ENCODE assay signal across 14 cellular contexts in the genomic region with DNA sequence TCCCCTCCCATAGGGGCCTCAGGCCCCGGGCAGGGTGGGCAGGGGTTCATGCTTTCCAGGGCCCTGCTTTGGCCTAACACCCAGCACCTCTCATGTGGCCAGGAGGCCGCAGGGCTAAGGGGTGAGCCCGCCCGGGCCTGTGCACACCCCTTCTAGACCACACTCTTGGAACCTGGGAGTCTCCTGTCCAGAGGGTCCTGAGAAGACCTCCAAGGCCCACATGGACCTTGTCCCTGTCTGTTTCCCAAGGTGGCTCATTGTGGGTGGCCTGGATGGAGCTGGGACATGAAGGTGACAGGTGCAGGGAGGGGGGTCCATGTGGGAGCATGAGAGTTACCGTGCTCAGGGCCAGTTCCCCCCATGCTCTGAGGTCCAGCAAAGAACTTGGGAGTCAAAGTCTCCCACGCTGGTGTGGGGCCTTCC. TPM values are rescaled to one million over a fixed set of nuclear protein-coding genes. Genes with fewer than 3 reads are reported as not detected.
DNase-seq lines count a peak whose midpoint lies in the region; ATAC-seq and TF ChIP-seq lines count a peak whose summit lies in the region.
"Had no signal": no experiment of that assay in that cellular context is flagged by ENCODE, and none has a peak within 500 bp of the region (broad histone marks: within the 10 kb centered on the region; RNA-seq: fewer than 3 reads in every experiment).

No MANE protein-coding gene starts in this region.

- ATAC-seq in Right ventricle myocardium inferior (peak; percentile 29), left ventricle myocardium superior (no peak), natural killer cell (no peak), GM19324 (IDR thresholded peaks at IDR 0.05; ENCODE audit: low FRiP score, unreplicated experiment) (no peak)
- ATAC-seq in activated T-helper 17 cell treated with anti-CD3 and anti-CD28 coated beads, Interleukin-2, amount 50 U/mL, for 72 hours (replicated peaks), result no peak
- ATAC-seq: CD8-positive, alpha-beta T cell had no signal

- no peak overlapping the region for H3K4me3 Mint-ChIP-seq in natural killer cell
- H3K4me3 Mint-ChIP-seq in activated T-helper 17 cell treated with anti-CD3 and anti-CD28 coated beads, Interleukin-2, amount 50 U/mL, for 72 hours, result no peak overlapping the region
- H3K4me3 Mint-ChIP-seq in activated CD4-positive, alpha-beta T cell treated with anti-CD3 and anti-CD28 coated beads, Interleukin-2, amount 10 ng/mL, durations not matched to agents 7 days and 5 days, result no peak overlapping the region
- H3K4me3 Mint-ChIP-seq: CD8-positive, alpha-beta T cell had no signal

- no peaks in the 10 kb centered on the region for H3K4me1 Mint-ChIP-seq in natural killer cell
- H3K4me1 Mint-ChIP-seq in activated T-helper 17 cell treated with anti-CD3 and anti-CD28 coated beads, Interleukin-2, amount 50 U/mL, for 72 hours, result no peaks in the 10 kb centered on the region
- no peaks in the 10 kb centered on the region for H3K4me1 Mint-ChIP-seq in activated CD4-positive, alpha-beta T cell treated with anti-CD3 and anti-CD28 coated beads, Interleukin-2, amount 10 ng/mL, durations not matched to agents 7 days and 5 days

- POLR2A ChIA-PET in activated CD4-positive, alpha-beta T cell treated with anti-CD3 and anti-CD28 coated beads, Interleukin-2, amount 10 ng/mL, durations not matched to agents 7 days and 5 days (lab: Charles Lee), result no interaction called here

- TF ChIP-seq CTCF in natural killer cell (IDR thresholded peaks at IDR 0.05), result no peak

- H3K27me3 Mint-ChIP-seq in natural killer cell (ENCODE audit: low read depth in 2 of 2), result no peaks in the 10 kb centered on the region
- peaks cover 4% of the 10 kb centered on the region for H3K27me3 Mint-ChIP-seq in activated T-helper 17 cell treated with anti-CD3 and anti-CD28 coated beads, Interleukin-2, amount 50 U/mL, for 72 hours
- H3K27me3 Mint-ChIP-seq in activated CD4-positive, alpha-beta T cell treated with anti-CD3 and anti-CD28 coated beads, Interleukin-2, amount 10 ng/mL, durations not matched to agents 7 days and 5 days, result no peaks in the 10 kb centered on the region

- DNase-seq in Right ventricle myocardium inferior (ENCODE audit: missing footprints) (no peak), left ventricle myocardium superior (no peak), islet precursor cell (peak; percentile 51), natural killer cell (peak; percentile 6)
- DNase-seq in activated CD4-positive, alpha-beta T cell treated with anti-CD3 and anti-CD28 coated beads, Interleukin-2, amount 10 ng/mL, durations not matched to agents 7 days and 5 days, result no peak
- DNase-seq: CD8-positive, alpha-beta T cell; DMS79 treated with DMSO at 0.1 percent for 48 hours; NCI-H1105; NCI-H1694; NCI-H510A treated with DMSO at 0.1 percent for 48 hours; PC-9 had no signal

- H3K9me3 Mint-ChIP-seq in natural killer cell, result no peaks in the 10 kb centered on the region
- H3K9me3 Mint-ChIP-seq in activated T-helper 17 cell treated with anti-CD3 and anti-CD28 coated beads, Interleukin-2, amount 50 U/mL, for 72 hours, result no peaks in the 10 kb centered on the region
- H3K9me3 Mint-ChIP-seq in activated CD4-positive, alpha-beta T cell treated with anti-CD3 and anti-CD28 coated beads, Interleukin-2, amount 10 ng/mL, durations not matched to agents 7 days and 5 days, result peaks cover 2% of the 10 kb centered on the region
- H3K9me3 Mint-ChIP-seq: CD8-positive, alpha-beta T cell had no signal

- intact Hi-C loops in Right ventricle myocardium inferior (cut with DNase I) (no loop called here), left ventricle myocardium superior (cut with micrococcal nuclease) (no loop called here), natural killer cell (cut with micrococcal nuclease) (no loop called here)

- H3K36me3 Mint-ChIP-seq in natural killer cell, result no peaks in the 10 kb centered on the region
- H3K36me3 Mint-ChIP-seq in activated T-helper 17 cell treated with anti-CD3 and anti-CD28 coated beads, Interleukin-2, amount 50 U/mL, for 72 hours (ENCODE audit: low read depth), result no peaks in the 10 kb centered on the region
- H3K36me3 Mint-ChIP-seq in activated CD4-positive, alpha-beta T cell treated with anti-CD3 and anti-CD28 coated beads, Interleukin-2, amount 10 ng/mL, durations not matched to agents 7 days and 5 days (ENCODE audit: low read depth), result no peaks in the 10 kb centered on the region
- H3K36me3 Mint-ChIP-seq: CD8-positive, alpha-beta T cell had no signal

- CTCF ChIA-PET in activated CD4-positive, alpha-beta T cell treated with anti-CD3 and anti-CD28 coated beads, Interleukin-2, amount 10 ng/mL, durations not matched to agents 7 days and 5 days (lab: Charles Lee), result no interaction called here

- no peak overlapping the region for H3K27ac Mint-ChIP-seq in natural killer cell
- no peak overlapping the region for H3K27ac Mint-ChIP-seq in activated T-helper 17 cell treated with anti-CD3 and anti-CD28 coated beads, Interleukin-2, amount 50 U/mL, for 72 hours
- H3K27ac Mint-ChIP-seq in activated CD4-positive, alpha-beta T cell treated with anti-CD3 and anti-CD28 coated beads, Interleukin-2, amount 10 ng/mL, durations not matched to agents 7 days and 5 days, result no peak overlapping the region
- H3K27ac Mint-ChIP-seq: CD8-positive, alpha-beta T cell had no signal

RNA-seq across cellular contexts. Expression of a gene that starts 11.6 kb away (rescaled TPM):
- 52.3 TPM for total RNA-seq in Right ventricle myocardium inferior
- total RNA-seq in left ventricle myocardium superior, result 22.7 TPM
- not detected for total RNA-seq in natural killer cell
- not detected for total RNA-seq in activated T-helper 17 cell treated with anti-CD3 and anti-CD28 coated beads, Interleukin-2, amount 50 U/mL, for 72 hours
- total RNA-seq in activated CD4-positive, alpha-beta T cell treated with anti-CD3 and anti-CD28 coated beads, Interleukin-2, amount 10 ng/mL, durations not matched to agents 7 days and 5 days, result not detected
- total RNA-seq: CD8-positive, alpha-beta T cell; LHCN-M2; PC-9 had no signal

Comparison
In these comparisons a context has a peak if more than half of its experiments do, and no peak if none do; other contexts are left out.
1. DNase-seq: peak in islet precursor cell (single experiment) and natural killer cell (single experiment); none in Right ventricle myocardium inferior (single experiment), left ventricle myocardium superior (single experiment) and activated CD4-positive, alpha-beta T cell treated with anti-CD3 and anti-CD28 coated beads, Interleukin-2, amount 10 ng/mL, durations not matched to agents 7 days and 5 days (single experiment).
2. RNA of a gene that starts 11.6 kb away (total RNA-seq): 52.3 TPM in Right ventricle myocardium inferior (single experiment) and 22.7 TPM in left ventricle myocardium superior (single experiment); not detected in natural killer cell, not detected in activated T-helper 17 cell treated with anti-CD3 and anti-CD28 coated beads, Interleukin-2, amount 50 U/mL, for 72 hours and not detected in activated CD4-positive, alpha-beta T cell treated with anti-CD3 and anti-CD28 coated beads, Interleukin-2, amount 10 ng/mL, durations not matched to agents 7 days and 5 days; every median in the first group is over 10 times any median in the second.